36 cellular contexts compared by ENCODE assay signal in genomic region chr7:49695971-49696370, GRCh38.
"Had no signal": no experiment of that assay in that cellular context is flagged by ENCODE, and none has a peak within 500 bp of the region (broad histone marks: within the 10 kb centered on the region; RNA-seq: fewer than 3 reads in every experiment).

No MANE protein-coding gene starts in this region.

- ATAC-seq: activated CD8-positive, alpha-beta T cell treated with anti-CD3 and anti-CD28 coated beads for 36 hours; activated naive CD4-positive, alpha-beta T cell treated with anti-CD3 and anti-CD28 coated beads, Interleukin-2, amount 50 U/mL, for 72 hours; activated T-cell treated with anti-CD3 and anti-CD28 coated beads, Interleukin-2, amount 50 U/mL, for 4 hours; activated T-cell treated with anti-CD3 and anti-CD28 coated beads, Interleukin-2, amount 50 U/mL, for 72 hours; activated T-helper 17 cell treated with anti-CD3 and anti-CD28 coated beads, Interleukin-2, amount 50 U/mL, for 72 hours; body of pancreas had no signal

- H3K27me3 Mint-ChIP-seq: activated B cell treated with CpG ODN at 0.5 μM for 24 hours; activated CD4-positive, alpha-beta memory T cell treated with anti-CD3 and anti-CD28 coated beads for 36 hours; activated CD4-positive, alpha-beta T cell treated with anti-CD3 and anti-CD28 coated beads, Interleukin-2, amount 10 ng/mL, durations not matched to agents 24 days and 14 days; activated CD8-positive, alpha-beta T cell treated with anti-CD3 and anti-CD28 coated beads for 36 hours; activated naive CD8-positive, alpha-beta T cell treated with anti-CD3 and anti-CD28 coated beads for 36 hours; activated T-helper 17 cell treated with anti-CD3 and anti-CD28 coated beads, Interleukin-2, amount 50 U/mL, for 72 hours had no signal

- H3K9me3 Mint-ChIP-seq: activated B cell treated with CpG ODN at 0.5 μM for 24 hours; activated CD4-positive, alpha-beta memory T cell treated with anti-CD3 and anti-CD28 coated beads for 36 hours; activated CD4-positive, alpha-beta T cell treated with anti-CD3 and anti-CD28 coated beads, Interleukin-2, amount 10 ng/mL, durations not matched to agents 24 days and 14 days; activated naive CD4-positive, alpha-beta T cell treated with anti-CD3 and anti-CD28 coated beads for 36 hours; activated naive CD4-positive, alpha-beta T cell treated with anti-CD3 and anti-CD28 coated beads, Interleukin-2, amount 50 U/mL, for 72 hours; activated naive CD8-positive, alpha-beta T cell treated with anti-CD3 and anti-CD28 coated beads for 36 hours; activated T-helper 1 cell treated with anti-CD3 and anti-CD28 coated beads, Interleukin-12 subunit alpha, Interleukin-12 subunit beta, Interleukin-2, Interleukin-4 antibody, amounts not matched to agents 30 ng/mL and 10 ng/mL and 1 ng/mL, durations not matched to agents 14 hours and 24 hours and 36 hours; T-helper 1 cell treated with Interleukin-12 subunit alpha and Interleukin-12 subunit beta and Interleukin-4 antibody, amounts not matched to agents 30 μg/mL and 1 μg/mL, for 36 hours; T-helper 2 cell treated with Interferon-gamma antibody and Interleukin-4, amounts not matched to agents 5 μg/mL and 100 μg/mL, for 36 hours had no signal

- H3K9me3 ChIP-seq: adrenal gland, body of pancreas, breast epithelium had no signal

- H3K4me1 ChIP-seq: adrenal gland, body of pancreas, breast epithelium had no signal

- H3K4me3 Mint-ChIP-seq: activated B cell treated with CpG ODN at 0.5 μM for 24 hours; activated CD4-positive, alpha-beta memory T cell treated with anti-CD3 and anti-CD28 coated beads for 36 hours; activated CD4-positive, alpha-beta T cell treated with anti-CD3 and anti-CD28 coated beads, Interleukin-2, amount 10 ng/mL, durations not matched to agents 24 days and 14 days; activated CD8-positive, alpha-beta T cell treated with anti-CD3 and anti-CD28 coated beads for 36 hours; activated naive CD4-positive, alpha-beta T cell treated with anti-CD3 and anti-CD28 coated beads for 36 hours; activated naive CD8-positive, alpha-beta T cell treated with anti-CD3 and anti-CD28 coated beads for 36 hours; activated T-cell treated with anti-CD3 and anti-CD28 coated beads, Interleukin-2, amount 50 U/mL, for 4 hours; activated T-cell treated with anti-CD3 and anti-CD28 coated beads, Interleukin-2, amount 50 U/mL, for 72 hours; activated T-helper 1 cell treated with anti-CD3 and anti-CD28 coated beads, Interleukin-12 subunit alpha, Interleukin-12 subunit beta, Interleukin-2, Interleukin-4 antibody, amounts not matched to agents 30 ng/mL and 10 ng/mL and 1 ng/mL, durations not matched to agents 14 hours and 24 hours and 36 hours; activated T-helper 17 cell treated with anti-CD3 and anti-CD28 coated beads, Interleukin-2, amount 50 U/mL, for 72 hours; T-helper 1 cell treated with Interleukin-12 subunit alpha and Interleukin-12 subunit beta and Interleukin-4 antibody, amounts not matched to agents 30 μg/mL and 1 μg/mL, for 36 hours; T-helper 2 cell treated with Interferon-gamma antibody and Interleukin-4, amounts not matched to agents 5 μg/mL and 100 μg/mL, for 36 hours had no signal

- H3K36me3 ChIP-seq: adrenal gland, brain microvascular endothelial cell, breast epithelium had no signal

- H3K4me3 ChIP-seq: adrenal gland, body of pancreas, breast epithelium had no signal

- H3K27ac Mint-ChIP-seq: activated B cell treated with CpG ODN at 0.5 μM for 24 hours; activated CD4-positive, alpha-beta memory T cell treated with anti-CD3 and anti-CD28 coated beads for 36 hours; activated CD4-positive, alpha-beta T cell treated with anti-CD3 and anti-CD28 coated beads, Interleukin-2, amount 10 ng/mL, durations not matched to agents 24 days and 14 days; activated CD8-positive, alpha-beta T cell treated with anti-CD3 and anti-CD28 coated beads for 36 hours; activated naive CD4-positive, alpha-beta T cell treated with anti-CD3 and anti-CD28 coated beads for 36 hours; activated naive CD4-positive, alpha-beta T cell treated with anti-CD3 and anti-CD28 coated beads, Interleukin-2, amount 50 U/mL, for 72 hours; activated naive CD8-positive, alpha-beta T cell treated with anti-CD3 and anti-CD28 coated beads for 36 hours; activated T-cell treated with anti-CD3 and anti-CD28 coated beads, Interleukin-2, amount 50 U/mL, for 72 hours; activated T-helper 1 cell treated with anti-CD3 and anti-CD28 coated beads, Interleukin-12 subunit alpha, Interleukin-12 subunit beta, Interleukin-2, Interleukin-4 antibody, amounts not matched to agents 30 ng/mL and 10 ng/mL and 1 ng/mL, durations not matched to agents 14 hours and 24 hours and 36 hours; activated T-helper 17 cell treated with anti-CD3 and anti-CD28 coated beads, Interleukin-2, amount 50 U/mL, for 72 hours; T-helper 1 cell treated with Interleukin-12 subunit alpha and Interleukin-12 subunit beta and Interleukin-4 antibody, amounts not matched to agents 30 μg/mL and 1 μg/mL, for 36 hours; T-helper 2 cell treated with Interferon-gamma antibody and Interleukin-4, amounts not matched to agents 5 μg/mL and 100 μg/mL, for 36 hours had no signal

- H3K27ac ChIP-seq: adrenal gland, body of pancreas, brain microvascular endothelial cell, breast epithelium, VCaP had no signal

- FAIRE-seq: astrocyte, TTC549 had no signal

- H3K36me3 Mint-ChIP-seq: activated CD4-positive, alpha-beta memory T cell treated with anti-CD3 and anti-CD28 coated beads for 36 hours; activated naive CD4-positive, alpha-beta T cell treated with anti-CD3 and anti-CD28 coated beads, Interleukin-2, amount 50 U/mL, for 72 hours; activated naive CD8-positive, alpha-beta T cell treated with anti-CD3 and anti-CD28 coated beads for 36 hours had no signal

- H3K4me1 Mint-ChIP-seq: activated B cell treated with CpG ODN at 0.5 μM for 24 hours; activated naive CD8-positive, alpha-beta T cell treated with anti-CD3 and anti-CD28 coated beads for 36 hours; activated T-helper 17 cell treated with anti-CD3 and anti-CD28 coated beads, Interleukin-2, amount 50 U/mL, for 72 hours had no signal

- DNase-seq: activated B cell treated with CpG ODN at 0.5 μM for 24 hours; activated CD4-positive, alpha-beta memory T cell treated with anti-CD3 and anti-CD28 coated beads for 36 hours; activated CD4-positive, alpha-beta T cell treated with anti-CD3 and anti-CD28 coated beads for 4 hours; activated CD4-positive, alpha-beta T cell treated with anti-CD3 and anti-CD28 coated beads, Interleukin-2, amount 10 ng/mL, durations not matched to agents 24 days and 14 days; activated CD4-positive, alpha-beta T cell treated with anti-CD3 and anti-CD28 coated beads, Interleukin-2, amount 50 U/mL, for 1 hour; activated CD4-positive, alpha-beta T cell treated with anti-CD3 and anti-CD28 coated beads, Interleukin-2, amount 50 U/mL, for 4 hours; activated CD4-positive, CD25-positive, alpha-beta regulatory T cell treated with anti-CD3 and anti-CD28 coated beads, Interleukin-2, amount 50 U/mL, for 72 hours; activated CD8-positive, alpha-beta memory T cell treated with anti-CD3 and anti-CD28 coated beads, Interleukin-2, amount 50 U/mL, for 4 hours; activated CD8-positive, alpha-beta T cell treated with anti-CD3 and anti-CD28 coated beads for 36 hours; activated effector memory CD4-positive, alpha-beta T cell treated with anti-CD3 and anti-CD28 coated beads, Interleukin-2, amount 50 U/mL, for 16 hours; activated gamma-delta T cell treated with Interleukin-2 at 50 U/mL for 16 hours; activated naive CD4-positive, alpha-beta T cell; activated naive CD4-positive, alpha-beta T cell treated with anti-CD3 and anti-CD28 coated beads for 36 hours; activated naive CD4-positive, alpha-beta T cell treated with anti-CD3 and anti-CD28 coated beads, Interleukin-2, amount 50 U/mL, for 16 hours; activated naive CD8-positive, alpha-beta T cell treated with anti-CD3 and anti-CD28 coated beads for 36 hours; activated T-cell treated with anti-CD3 and anti-CD28 coated beads for 4 hours; activated T-cell treated with anti-CD3 and anti-CD28 coated beads, Interleukin-2, amount 50 U/mL, for 1 hour; activated T-cell treated with anti-CD3 and anti-CD28 coated beads, Interleukin-2, amount 50 U/mL, for 4 hours; activated T-cell treated with anti-CD3 and anti-CD28 coated beads, Interleukin-2, amount 50 U/mL, for 72 hours; adrenal gland; amniotic stem cell; aorta; body of pancreas; brain microvascular endothelial cell; central memory CD4-positive, alpha-beta T cell; T-helper 2 cell; T-helper 9 cell had no signal

- H3K27me3 ChIP-seq: adrenal gland, body of pancreas, brain microvascular endothelial cell, breast epithelium had no signal
